Comparison of ENCODE assay signal across 10 cellular contexts in genomic region chr14:99541211-99541610, GRCh38.
"Had no signal": no experiment of that assay in that cellular context is flagged by ENCODE, and none has a peak within 500 bp of the region (broad histone marks: within the 10 kb centered on the region; RNA-seq: fewer than 3 reads in every experiment).

No MANE protein-coding gene starts in this region.

- H3K27ac Mint-ChIP-seq: activated naive CD8-positive, alpha-beta T cell treated with anti-CD3 and anti-CD28 coated beads, Interleukin-2, amount 10 ng/mL, durations not matched to agents 7 days and 5 days had no signal

- H3K27me3 Mint-ChIP-seq: activated naive CD8-positive, alpha-beta T cell treated with anti-CD3 and anti-CD28 coated beads, Interleukin-2, amount 10 ng/mL, durations not matched to agents 7 days and 5 days; central memory CD8-positive, alpha-beta T cell had no signal

- DNase-seq: activated CD4-positive, alpha-beta T cell treated with anti-CD3 and anti-CD28 coated beads, Interleukin-2, amount 50 U/mL, for 4 hours; activated naive CD4-positive, alpha-beta T cell; activated naive CD8-positive, alpha-beta T cell treated with anti-CD3 and anti-CD28 coated beads, Interleukin-2, amount 10 ng/mL, durations not matched to agents 7 days and 5 days; activated T-cell treated with anti-CD3 and anti-CD28 coated beads for 4 hours; brain microvascular endothelial cell; foreskin fibroblast; kidney glomerular epithelial cell; mesendoderm; ovary had no signal

- H3K4me1 Mint-ChIP-seq: activated naive CD8-positive, alpha-beta T cell treated with anti-CD3 and anti-CD28 coated beads, Interleukin-2, amount 10 ng/mL, durations not matched to agents 7 days and 5 days had no signal

- H3K4me3 Mint-ChIP-seq: activated naive CD8-positive, alpha-beta T cell treated with anti-CD3 and anti-CD28 coated beads, Interleukin-2, amount 10 ng/mL, durations not matched to agents 7 days and 5 days; central memory CD8-positive, alpha-beta T cell had no signal

- H3K9me3 Mint-ChIP-seq: activated naive CD8-positive, alpha-beta T cell treated with anti-CD3 and anti-CD28 coated beads, Interleukin-2, amount 10 ng/mL, durations not matched to agents 7 days and 5 days; central memory CD8-positive, alpha-beta T cell had no signal

- H3K36me3 Mint-ChIP-seq: activated naive CD8-positive, alpha-beta T cell treated with anti-CD3 and anti-CD28 coated beads, Interleukin-2, amount 10 ng/mL, durations not matched to agents 7 days and 5 days had no signal
